Comparison of ENCODE assay signal across 1 cellular context in genomic region chr1:107357381-107357780, GRCh38.
TF ChIP-seq lines count a peak whose summit lies in the region.

No MANE protein-coding gene starts in this region.

TF ChIP-seq in GM23338, 12 proteins besides CTCF, POLR2A, EP300 and RAD21 (continued from another document):
- TF ChIP-seq ZNF462 (CRISPR knock-in tag; IDR thresholded peaks at IDR 0.05) = no peak
- TF ChIP-seq CREB1 (CRISPR knock-in tag; IDR thresholded peaks at IDR 0.05; ENCODE audit: low read depth) = no peak
- TF ChIP-seq ETS1 (IDR thresholded peaks at IDR 0.05) = no peak
- no peak for TF ChIP-seq REST (IDR thresholded peaks at IDR 0.05; ENCODE audit: unreplicated experiment)
- no peak for TF ChIP-seq NANOG (IDR thresholded peaks at IDR 0.05; ENCODE audit: borderline replicate concordance)
- no peak for TF ChIP-seq EZH2 (IDR thresholded peaks at IDR 0.05; ENCODE audit: low read depth, unreplicated experiment)
- no peak for TF ChIP-seq POLR2AphosphoS5 (IDR thresholded peaks at IDR 0.05; ENCODE audit: low read depth)
